Comparison of ENCODE assay signal across 8 cellular contexts in the genomic region with DNA sequence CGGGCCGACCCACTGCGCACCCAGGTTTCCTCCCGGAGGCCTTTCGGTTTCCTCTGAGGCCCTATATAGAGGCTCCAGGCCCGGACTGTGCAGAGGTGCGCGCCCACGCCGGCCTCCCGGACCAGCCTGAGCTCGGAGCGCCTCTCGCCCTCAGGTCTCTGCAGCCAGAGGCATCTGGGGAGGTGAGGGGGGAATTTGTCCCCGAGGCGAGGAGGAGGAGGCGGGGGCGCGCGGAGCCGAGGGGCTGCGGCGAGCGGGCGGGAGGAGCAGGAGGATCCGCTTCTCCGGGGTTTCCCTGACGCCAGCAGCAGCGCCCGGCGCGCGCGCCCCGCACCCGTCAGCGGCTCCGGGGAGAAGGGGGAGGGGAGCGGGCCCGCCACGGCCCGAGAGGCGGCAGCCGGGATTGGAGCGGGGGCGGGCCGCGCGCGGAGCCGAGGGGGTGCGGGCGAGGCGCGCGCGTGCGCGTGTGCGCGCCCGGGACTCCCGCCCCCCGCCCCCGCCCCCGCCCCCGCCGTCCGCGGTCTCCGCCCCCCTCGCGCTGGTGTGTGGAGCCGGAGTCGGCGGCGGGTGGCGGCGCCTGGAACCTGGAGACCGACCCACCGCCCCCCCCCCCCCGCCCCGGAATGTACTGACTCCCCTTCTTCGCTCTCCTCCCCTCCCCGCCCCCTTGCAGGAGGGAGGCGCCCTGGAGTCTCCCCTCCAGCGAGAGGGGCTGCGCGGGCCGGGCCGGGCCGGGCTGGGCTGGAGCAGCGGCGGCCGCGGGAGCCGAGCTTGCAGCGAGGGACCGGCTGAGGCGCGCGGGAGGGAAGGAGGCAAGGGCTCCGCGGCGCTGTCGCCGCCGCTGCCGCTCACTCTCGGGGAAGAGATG. TPM values are rescaled to one million over a fixed set of nuclear protein-coding genes. Genes with fewer than 3 reads are reported as not detected.
DNase-seq lines count a peak whose midpoint lies in the region; ATAC-seq and TF ChIP-seq lines count a peak whose summit lies in the region.

A gene with protein sequence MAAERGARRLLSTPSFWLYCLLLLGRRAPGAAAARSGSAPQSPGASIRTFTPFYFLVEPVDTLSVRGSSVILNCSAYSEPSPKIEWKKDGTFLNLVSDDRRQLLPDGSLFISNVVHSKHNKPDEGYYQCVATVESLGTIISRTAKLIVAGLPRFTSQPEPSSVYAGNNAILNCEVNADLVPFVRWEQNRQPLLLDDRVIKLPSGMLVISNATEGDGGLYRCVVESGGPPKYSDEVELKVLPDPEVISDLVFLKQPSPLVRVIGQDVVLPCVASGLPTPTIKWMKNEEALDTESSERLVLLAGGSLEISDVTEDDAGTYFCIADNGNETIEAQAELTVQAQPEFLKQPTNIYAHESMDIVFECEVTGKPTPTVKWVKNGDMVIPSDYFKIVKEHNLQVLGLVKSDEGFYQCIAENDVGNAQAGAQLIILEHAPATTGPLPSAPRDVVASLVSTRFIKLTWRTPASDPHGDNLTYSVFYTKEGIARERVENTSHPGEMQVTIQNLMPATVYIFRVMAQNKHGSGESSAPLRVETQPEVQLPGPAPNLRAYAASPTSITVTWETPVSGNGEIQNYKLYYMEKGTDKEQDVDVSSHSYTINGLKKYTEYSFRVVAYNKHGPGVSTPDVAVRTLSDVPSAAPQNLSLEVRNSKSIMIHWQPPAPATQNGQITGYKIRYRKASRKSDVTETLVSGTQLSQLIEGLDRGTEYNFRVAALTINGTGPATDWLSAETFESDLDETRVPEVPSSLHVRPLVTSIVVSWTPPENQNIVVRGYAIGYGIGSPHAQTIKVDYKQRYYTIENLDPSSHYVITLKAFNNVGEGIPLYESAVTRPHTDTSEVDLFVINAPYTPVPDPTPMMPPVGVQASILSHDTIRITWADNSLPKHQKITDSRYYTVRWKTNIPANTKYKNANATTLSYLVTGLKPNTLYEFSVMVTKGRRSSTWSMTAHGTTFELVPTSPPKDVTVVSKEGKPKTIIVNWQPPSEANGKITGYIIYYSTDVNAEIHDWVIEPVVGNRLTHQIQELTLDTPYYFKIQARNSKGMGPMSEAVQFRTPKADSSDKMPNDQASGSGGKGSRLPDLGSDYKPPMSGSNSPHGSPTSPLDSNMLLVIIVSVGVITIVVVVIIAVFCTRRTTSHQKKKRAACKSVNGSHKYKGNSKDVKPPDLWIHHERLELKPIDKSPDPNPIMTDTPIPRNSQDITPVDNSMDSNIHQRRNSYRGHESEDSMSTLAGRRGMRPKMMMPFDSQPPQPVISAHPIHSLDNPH (N-terminal part only) (plus strand): TSS at position 653 of the 868 bp plus-strand sequence. CDS start 213 bp downstream, at position 866.

- WGBS in spleen, 5 donors, result 0 to 1% (median 1%) methylated on average over 29 to 96 of the region's 110 CpGs

- peak within 1 kb of the TSS; percentile 53 to 89 (median 76) for H3K4me3 ChIP-seq in spleen

- H3K27me3 ChIP-seq in spleen (replicated peaks in 1 of 7), result peaks cover 0 to 91% (median 45%) of the 10 kb centered on the region in 7 donors

- TF ChIP-seq CTCF in spleen (IDR thresholded peaks at IDR 0.05 in 8 of 11, conservative IDR thresholded peaks at IDR 0.05 in 3 of 11), result no peak

- no peaks in the 10 kb centered on the region for H3K36me3 ChIP-seq in spleen

- peak; percentile 64 for ATAC-seq in GM18502 (IDR thresholded peaks at IDR 0.05; ENCODE audit: poor library complexity, unreplicated experiment)
- ATAC-seq in HG03025 (IDR thresholded peaks at IDR 0.05; ENCODE audit: low FRiP score, unreplicated experiment), result peak; percentile 62
- no peak for ATAC-seq in HG03469 (IDR thresholded peaks at IDR 0.05; ENCODE audit: unreplicated experiment)

- H3K9me3 ChIP-seq in spleen, result no peaks in the 10 kb centered on the region

- peak; percentile 89 for DNase-seq in NCI-H2171 treated with DMSO at 0.1 percent for 48 hours (lab: John Stamatoyannopoulos, UW)
- DNase-seq in activated CD4-positive, alpha-beta T cell treated with anti-CD3 and anti-CD28 coated beads for 1 hour, result peak; percentile 73
- DNase-seq in cerebellar cortex (ENCODE audit: low spot score), result peak; percentile 74
- DNase-seq in iris pigment epithelial cell (ENCODE audit: low read depth), result peak; percentile 78
- peak; percentile 89 for DNase-seq in spleen

- H3K4me1 ChIP-seq in spleen, result peaks cover 4 to 27% (median 19%) of the 10 kb centered on the region in 6 donors

- H3K27ac ChIP-seq in spleen, result peak within 1 kb of the TSS in 7 of 8 donors; percentile 75 to 86 (median 82)

- TF ChIP-seq POLR2A in spleen (IDR thresholded peaks at IDR 0.05), result no peak

- intact Hi-C loops in spleen (cut with DNase I; ENCODE audit: low total_unique reads), result no loop called here

RNA-seq across cellular contexts. Expression of the gene that starts here (rescaled TPM):
- 10 to 100 TPM in 6 of 7 donors, 1 to 10 TPM in 1; 8.6 to 14.3 (median 12.6) TPM for total RNA-seq in spleen
- polyA plus RNA-seq in spleen, result 1 to 10 TPM; 1.4 to 3.4 (median 1.6) TPM
